Comparison of ENCODE assay signal across 8 cellular contexts in genomic region chr19:12721656-12722565, GRCh38. TPM values are rescaled to one million over a fixed set of nuclear protein-coding genes. Genes with fewer than 3 reads are reported as not detected.
DNase-seq lines count a peak whose midpoint lies in the region; ATAC-seq and TF ChIP-seq lines count a peak whose summit lies in the region.

No MANE protein-coding gene starts in this region.

- peak overlapping the region; percentile 97 for H3K27ac ChIP-seq in HEK293 (ENCODE audit: extremely low read depth, low read depth, low read length)
- H3K27ac ChIP-seq in lung (ENCODE audit: low read depth in 1 of 2, low read length in 1 of 2), result peak overlapping the region; percentile 89 to 92

- H3K27ac Mint-ChIP-seq in activated CD4-positive, alpha-beta T cell treated with anti-CD3 and anti-CD28 coated beads, Interleukin-2, amount 10 ng/mL, durations not matched to agents 7 days and 5 days, result peak overlapping the region; percentile 95
- H3K27ac Mint-ChIP-seq in stimulated activated naive B cell treated with anti-CD40 and anti-IgM and Interleukin-4, amounts not matched to agents 10 μg/mL and 1 μg/mL and 100 μg/mL, for 72 hours, result peak overlapping the region; percentile 96

- no peaks in the 10 kb centered on the region for H3K9me3 ChIP-seq in HEK293 (ENCODE audit: control insufficient read depth, insufficient read depth, low read depth, low read length)
- no peaks in the 10 kb centered on the region for H3K9me3 ChIP-seq in lung (ENCODE audit: control insufficient read depth in 2 of 2, insufficient read depth in 1 of 2, low read length in 1 of 2)

- CTCF ChIA-PET in HEK293 (lab: Yijun Ruan, JAX), result interaction anchor here (0.6 to 3.3 kb wide), 8 partner anchors 12 to 337 kb away, joined by 3 to 19 read pairs (median 4); partner anchors contain the start of gene TRIR
- CTCF ChIA-PET in activated CD4-positive, alpha-beta T cell treated with anti-CD3 and anti-CD28 coated beads, Interleukin-2, amount 10 ng/mL, durations not matched to agents 7 days and 5 days (lab: Charles Lee), result interaction anchor here (0.5 to 2.1 kb wide), 8 partner anchors 8 to 169 kb away, joined by 3 to 6 read pairs (median 3); partner anchors contain the start of gene GCDH

- peaks cover 26% of the 10 kb centered on the region for H3K36me3 Mint-ChIP-seq in activated CD4-positive, alpha-beta T cell treated with anti-CD3 and anti-CD28 coated beads, Interleukin-2, amount 10 ng/mL, durations not matched to agents 7 days and 5 days (ENCODE audit: low read depth)
- peaks cover 20 to 38% of the 10 kb centered on the region in 2 donors for H3K36me3 Mint-ChIP-seq in stimulated activated naive B cell treated with anti-CD40 and anti-IgM and Interleukin-4, amounts not matched to agents 10 μg/mL and 1 μg/mL and 100 μg/mL, for 72 hours

- peaks cover 38% of the 10 kb centered on the region for H3K4me1 Mint-ChIP-seq in activated CD4-positive, alpha-beta T cell treated with anti-CD3 and anti-CD28 coated beads, Interleukin-2, amount 10 ng/mL, durations not matched to agents 7 days and 5 days
- peaks cover 24 to 49% of the 10 kb centered on the region in 2 donors for H3K4me1 Mint-ChIP-seq in stimulated activated naive B cell treated with anti-CD40 and anti-IgM and Interleukin-4, amounts not matched to agents 10 μg/mL and 1 μg/mL and 100 μg/mL, for 72 hours

- WGBS in lung, 2 donors, result 1% methylated on average over 60 to 65 of the region's 65 CpGs

- peak; percentile 40 for ATAC-seq in lung (ENCODE audit: insufficient read depth, low FRiP score)
- ATAC-seq in stimulated activated naive B cell treated with anti-CD40 and anti-IgM and Interleukin-4, amounts not matched to agents 10 μg/mL and 1 μg/mL and 100 μg/mL, for 72 hours (replicated peaks), result peak; percentile 61 to 66

- H3K4me1 ChIP-seq in HEK293 (ENCODE audit: control insufficient read depth, insufficient read depth, low read length), result no peaks in the 10 kb centered on the region
- peaks cover 0 to 10% of the 10 kb centered on the region in 2 donors for H3K4me1 ChIP-seq in lung (ENCODE audit: control insufficient read depth in 2 of 2, insufficient read depth in 2 of 2, low read length in 2 of 2)

- DNase-seq in GM10266 (ENCODE audit: extremely low spot score), result peak; percentile 90
- peak; percentile 77 for DNase-seq in NB4 (ENCODE audit: low read depth)
- peak; percentile 55 for DNase-seq in activated CD4-positive, alpha-beta T cell treated with anti-CD3 and anti-CD28 coated beads, Interleukin-2, amount 10 ng/mL, durations not matched to agents 7 days and 5 days
- peak; percentile 34 for DNase-seq in effector CD4-positive, alpha-beta T cell
- DNase-seq in lung (ENCODE audit: low spot score), result peak; percentile 59
- peak; percentile 30 for DNase-seq in stimulated activated naive B cell treated with anti-CD40 and anti-IgM and Interleukin-4, amounts not matched to agents 10 μg/mL and 1 μg/mL and 100 μg/mL, for 72 hours
- no peak for DNase-seq in NCI-H526 treated with DMSO at 0.1 percent for 48 hours (lab: John Stamatoyannopoulos, UW)

- H3K27me3 Mint-ChIP-seq in activated CD4-positive, alpha-beta T cell treated with anti-CD3 and anti-CD28 coated beads, Interleukin-2, amount 10 ng/mL, durations not matched to agents 7 days and 5 days, result no peaks in the 10 kb centered on the region
- no peaks in the 10 kb centered on the region for H3K27me3 Mint-ChIP-seq in stimulated activated naive B cell treated with anti-CD40 and anti-IgM and Interleukin-4, amounts not matched to agents 10 μg/mL and 1 μg/mL and 100 μg/mL, for 72 hours

- H3K9me3 Mint-ChIP-seq in activated CD4-positive, alpha-beta T cell treated with anti-CD3 and anti-CD28 coated beads, Interleukin-2, amount 10 ng/mL, durations not matched to agents 7 days and 5 days, result no peaks in the 10 kb centered on the region
- no peaks in the 10 kb centered on the region for H3K9me3 Mint-ChIP-seq in stimulated activated naive B cell treated with anti-CD40 and anti-IgM and Interleukin-4, amounts not matched to agents 10 μg/mL and 1 μg/mL and 100 μg/mL, for 72 hours

- H3K4me3 ChIP-seq in HEK293 (ENCODE audit: low read depth, low read length) (peak overlapping the region; percentile 79), NB4 (ENCODE audit: low read depth, low read length) (peak overlapping the region; percentile 87), lung (peak overlapping the region; percentile 79)

- POLR2A ChIA-PET in HEK293 (lab: Yijun Ruan, JAX), result interaction anchor here (0.6 to 5.1 kb wide), 14 partner anchors 10 to 169 kb away, joined by 3 to 89 read pairs (median 4); partner anchors contain the start of genes FBXW9, GCDH, GET3 and JUNB
- POLR2A ChIA-PET in activated CD4-positive, alpha-beta T cell treated with anti-CD3 and anti-CD28 coated beads, Interleukin-2, amount 10 ng/mL, durations not matched to agents 7 days and 5 days (lab: Charles Lee), result interaction anchor here (1.1 to 1.6 kb wide), 2 partner anchors 12 to 70 kb away, joined by 4 to 8 read pairs; partner anchors contain the start of genes JUNB and TRIR

- H3K4me3 Mint-ChIP-seq in activated CD4-positive, alpha-beta T cell treated with anti-CD3 and anti-CD28 coated beads, Interleukin-2, amount 10 ng/mL, durations not matched to agents 7 days and 5 days, result peak overlapping the region; percentile 95
- H3K4me3 Mint-ChIP-seq in stimulated activated naive B cell treated with anti-CD40 and anti-IgM and Interleukin-4, amounts not matched to agents 10 μg/mL and 1 μg/mL and 100 μg/mL, for 72 hours, result peak overlapping the region; percentile 91 to 94

- H3K36me3 ChIP-seq in HEK293 (ENCODE audit: control insufficient read depth in 2 of 2, insufficient read depth in 1 of 2, low read length in 2 of 2) (peaks cover 19 to 36% of the 10 kb centered on the region in 2 experiments; a peak in 2 of 3 replicates), lung (ENCODE audit: control insufficient read depth in 2 of 2, insufficient read depth in 2 of 2, low read length in 2 of 2) (peaks cover 0 to 7% of the 10 kb centered on the region in 2 donors)

- H3K27me3 ChIP-seq in lung (ENCODE audit: control insufficient read depth, insufficient read depth), result no peaks in the 10 kb centered on the region

- TF ChIP-seq POLR2A in NB4 (IDR thresholded peaks at IDR 0.05; ENCODE audit: extremely low read depth, insufficient read length), result no peak

- TF ChIP-seq CTCF in GM10266 (IDR thresholded peaks at IDR 0.05; ENCODE audit: control insufficient read depth, insufficient read depth, low read depth, missing control alignments) (no peak), HEK293 (tag by site-specific recombination; IDR thresholded peaks at IDR 0.05) (no peak), NB4 (IDR thresholded peaks at IDR 0.05; ENCODE audit: low read depth, low read length) (no peak), lung (IDR thresholded peaks at IDR 0.05; ENCODE audit: control extremely low read depth, extremely low read depth) (no peak)

TF ChIP-seq in HEK293, 187 proteins besides CTCF, POLR2A, EP300 and RAD21 (continues in another document):
- TF ChIP-seq ZNF324 (tag by site-specific recombination; IDR thresholded peaks at IDR 0.05), result no peak
- TF ChIP-seq ZSCAN16 (tag by site-specific recombination; IDR thresholded peaks at IDR 0.05), result no peak
- peak; percentile 6; the same call in 1 of the 2 replicates for TF ChIP-seq ZNF146 (tag by site-specific recombination; IDR thresholded peaks at IDR 0.05)
- TF ChIP-seq ZNF514 (tag by site-specific recombination; IDR thresholded peaks at IDR 0.05), result no peak
- peak; percentile 18; the same call in 1 of the 2 replicates for TF ChIP-seq ZNF76 (tag by site-specific recombination; IDR thresholded peaks at IDR 0.05; ENCODE audit: borderline replicate concordance, low read depth)
- no peak for TF ChIP-seq ZNF391 (tag by site-specific recombination; IDR thresholded peaks at IDR 0.05; ENCODE audit: borderline replicate concordance, low read depth)
- no peak for TF ChIP-seq ZNF488 (tag by site-specific recombination; IDR thresholded peaks at IDR 0.05)

RNA-seq across cellular contexts. Expression of gene TNPO2, which starts 1.8 kb away (rescaled TPM):
- 10 to 100 TPM; 80.5 to 90.7 TPM for total RNA-seq in activated CD4-positive, alpha-beta T cell treated with anti-CD3 and anti-CD28 coated beads, Interleukin-2, amount 10 ng/mL, durations not matched to agents 7 days and 5 days
- 10 to 100 TPM; 54.7 to 63.0 TPM for total RNA-seq in lung
- 10 to 100 TPM; 29.5 to 31.5 TPM for polyA plus RNA-seq in lung

RNA-seq across cellular contexts. Expression of gene TRIR, which starts 12.6 kb away (rescaled TPM):
- 100 to 1,000 TPM; 222 to 226 TPM for total RNA-seq in activated CD4-positive, alpha-beta T cell treated with anti-CD3 and anti-CD28 coated beads, Interleukin-2, amount 10 ng/mL, durations not matched to agents 7 days and 5 days
- total RNA-seq in lung, result 100 to 1,000 TPM in 1 of 2 donors, 10 to 100 TPM in 1; 77.2 to 144 TPM
- 100 to 1,000 TPM; 226 to 422 TPM for polyA plus RNA-seq in lung

RNA-seq across cellular contexts. Expression of gene GET3, which starts 15.4 kb away (rescaled TPM):
- total RNA-seq in activated CD4-positive, alpha-beta T cell treated with anti-CD3 and anti-CD28 coated beads, Interleukin-2, amount 10 ng/mL, durations not matched to agents 7 days and 5 days, result 10 to 100 TPM; 67.2 to 68.3 TPM
- 10 to 100 TPM; 33.4 to 75.0 TPM for total RNA-seq in lung
- polyA plus RNA-seq in lung, result 100 to 1,000 TPM in 1 of 2 donors, 10 to 100 TPM in 1; 78.8 to 112 TPM

RNA-seq across cellular contexts. Expression of gene FBXW9, which starts 25.5 kb away (rescaled TPM):
- 1 to 10 TPM; 5.3 to 5.9 TPM for total RNA-seq in activated CD4-positive, alpha-beta T cell treated with anti-CD3 and anti-CD28 coated beads, Interleukin-2, amount 10 ng/mL, durations not matched to agents 7 days and 5 days
- total RNA-seq in lung, result 10 to 100 TPM; 10.7 to 17.1 TPM
- polyA plus RNA-seq in lung, result 10 to 100 TPM in 1 of 2 donors, 1 to 10 TPM in 1; 6.8 to 13.0 TPM

RNA-seq across cellular contexts. Expression of gene BEST2, which starts 29.7 kb away (rescaled TPM):
- total RNA-seq in activated CD4-positive, alpha-beta T cell treated with anti-CD3 and anti-CD28 coated beads, Interleukin-2, amount 10 ng/mL, durations not matched to agents 7 days and 5 days, result not detected
- not detected for total RNA-seq in lung
- polyA plus RNA-seq in lung, result under 1 TPM in 1 of 2 donors, not detected in 1; 0.02 TPM
